23 cellular contexts compared by ENCODE assay signal in genomic region chr2:50820176-50820575, GRCh38.
"Had no signal": no experiment of that assay in that cellular context is flagged by ENCODE, and none has a peak within 500 bp of the region (broad histone marks: within the 10 kb centered on the region; RNA-seq: fewer than 3 reads in every experiment).

No MANE protein-coding gene starts in this region.

- H3K27ac ChIP-seq: body of pancreas, cardiac muscle cell, epithelial cell of prostate, gastroesophageal sphincter, heart left ventricle, lower lobe of right lung, right lobe of liver, skin epidermis, thyroid gland, upper lobe of right lung, WERI-Rb-1 had no signal

- H3K36me3 ChIP-seq: cardiac muscle cell, gastroesophageal sphincter, heart left ventricle, lower lobe of right lung, right lobe of liver, thyroid gland, upper lobe of right lung, WERI-Rb-1 had no signal

- H3K4me3 ChIP-seq: body of pancreas, cardiac muscle cell, gastroesophageal sphincter, heart left ventricle, lower lobe of right lung, right lobe of liver, skin epidermis, thyroid gland, upper lobe of right lung had no signal

- H3K9me3 ChIP-seq: body of pancreas, gastroesophageal sphincter, heart left ventricle, lower lobe of right lung, right lobe of liver, thyroid gland, upper lobe of right lung had no signal

- ATAC-seq: activated CD8-positive, alpha-beta T cell treated with anti-CD3 and anti-CD28 coated beads, Interleukin-2, amount 10 ng/mL, durations not matched to agents 7 days and 5 days; body of pancreas; gastroesophageal sphincter; heart left ventricle; left lobe of liver; lower lobe of right lung; naive thymus-derived CD4-positive, alpha-beta T cell; upper lobe of right lung had no signal

- H3K4me1 ChIP-seq: body of pancreas, gastroesophageal sphincter, heart left ventricle, lower lobe of right lung, right lobe of liver, thyroid gland, upper lobe of right lung had no signal

- DNase-seq: activated CD4-positive, alpha-beta T cell treated with anti-CD3 and anti-CD28 coated beads, Interleukin-2, amount 10 ng/mL, durations not matched to agents 7 days and 5 days; activated CD4-positive, CD25-positive, alpha-beta regulatory T cell treated with anti-CD3 and anti-CD28 coated beads, Interleukin-2, amount 50 U/mL, for 72 hours; activated CD8-positive, alpha-beta T cell treated with anti-CD3 and anti-CD28 coated beads, Interleukin-2, amount 10 ng/mL, durations not matched to agents 7 days and 5 days; activated gamma-delta T cell; anterior cingulate cortex; body of pancreas; cortex of kidney; heart left ventricle; lower lobe of right lung; mesendoderm; naive thymus-derived CD4-positive, alpha-beta T cell; occipital lobe; right lobe of liver; stimulated activated CD4-positive, alpha-beta T cell treated with anti-CD3 and anti-CD28 coated beads, Interleukin-1b, Interleukin-23, amount 100 ng/mL, for 48 hours; substantia nigra; thyroid gland; upper lobe of right lung; WERI-Rb-1 had no signal
